In the genomic region with DNA sequence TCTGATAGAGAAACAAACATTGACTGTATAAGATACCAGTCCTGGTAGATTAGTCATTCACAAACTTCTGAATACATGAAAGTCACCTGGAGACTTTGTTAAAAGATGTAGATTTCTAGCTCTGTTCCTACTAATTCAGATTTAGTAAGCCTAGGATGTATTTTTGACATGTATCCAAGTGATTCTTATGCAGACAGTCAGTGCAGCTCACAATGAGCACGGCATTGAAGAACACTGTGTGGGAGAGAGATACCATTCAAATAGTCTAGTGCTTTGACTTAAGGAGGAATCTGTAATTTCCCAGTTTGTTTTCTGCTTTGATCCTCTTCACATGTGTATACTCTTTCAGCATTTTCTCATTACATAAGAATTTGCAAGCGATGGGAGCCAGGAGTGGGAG, we compare ENCODE assay signal across 18 cellular contexts.
A peak's percentile ranks its signal among the peaks of the same experiment; 100 is the strongest.
DNase-seq lines count a peak whose midpoint lies in the region; ATAC-seq and TF ChIP-seq lines count a peak whose summit lies in the region.
"Had no signal": no experiment of that assay in that cellular context is flagged by ENCODE, and none has a peak within 500 bp of the region (broad histone marks: within the 10 kb centered on the region; RNA-seq: fewer than 3 reads in every experiment).

No MANE protein-coding gene starts in this region.

- H2BK12ac ChIP-seq in trophoblast cell (ENCODE audit: low read length): peak overlapping the region; percentile 58

- no peak overlapping the region for H4K91ac ChIP-seq in trophoblast cell (ENCODE audit: low read depth, low read length)

- no peaks in the 10 kb centered on the region for H3K27me3 ChIP-seq in trophoblast cell (ENCODE audit: insufficient read depth, low read length)
- H3K27me3 ChIP-seq: BLaER1 had no signal

- no peak overlapping the region for H4K12ac ChIP-seq in trophoblast cell (ENCODE audit: low read depth, low read length)

- H3K18ac ChIP-seq in trophoblast cell (ENCODE audit: low read length): no peak overlapping the region

- TF ChIP-seq CTCF in type B pancreatic cell (conservative IDR thresholded peaks at IDR 0.05): no peak

- no peaks in the 10 kb centered on the region for H3K36me3 ChIP-seq in trophoblast cell (ENCODE audit: control insufficient read depth in 1 of 2, insufficient read depth in 2 of 2, low read length in 2 of 2)
- H3K36me3 ChIP-seq: BLaER1 had no signal

- H2AFZ ChIP-seq in trophoblast cell (ENCODE audit: insufficient read depth, low read length, poor library complexity): no peak overlapping the region
- H2AFZ ChIP-seq: GM23338 had no signal

- H3K4ac ChIP-seq in trophoblast cell (ENCODE audit: low read depth, low read length): no peak overlapping the region

- H3K4me1 ChIP-seq in trophoblast cell (ENCODE audit: control insufficient read depth in 1 of 2, insufficient read depth in 2 of 2, low read length in 2 of 2): peaks cover 2% of the 10 kb centered on the region in 2 experiments
- H3K4me1 ChIP-seq: BLaER1 had no signal

- no peak overlapping the region for H4K8ac ChIP-seq in trophoblast cell (ENCODE audit: low read depth, low read length)

- no peak overlapping the region for H2BK120ac ChIP-seq in trophoblast cell (ENCODE audit: insufficient read depth, low read length, poor library complexity)

- H3K4me2 ChIP-seq in trophoblast cell (ENCODE audit: low read length): no peak overlapping the region
- H3K4me2 ChIP-seq: BLaER1, GM23338 had no signal

- H3K36me3 Mint-ChIP-seq in type B pancreatic cell: no peaks in the 10 kb centered on the region
- H3K36me3 Mint-ChIP-seq: CD4-positive, CD25-positive, alpha-beta regulatory T cell; CD8-positive, alpha-beta T cell had no signal

- no peak overlapping the region for H3K14ac ChIP-seq in trophoblast cell (ENCODE audit: low read length)

- H2BK5ac ChIP-seq in trophoblast cell (ENCODE audit: low read depth, low read length, poor library complexity): no peak overlapping the region

- peak overlapping the region; percentile 77 for H3K27ac Mint-ChIP-seq in type B pancreatic cell
- H3K27ac Mint-ChIP-seq: B cell; CD4-positive, CD25-positive, alpha-beta regulatory T cell; CD8-positive, alpha-beta T cell; GM23338; H9 had no signal

- DNase-seq in NCI-H226 (peak; percentile 50), dedifferentiated amniotic fluid mesenchymal stem cell (ENCODE audit: extremely low spot score) (peak; percentile 14), trophoblast cell (no peak), type B pancreatic cell (ENCODE audit: extremely low spot score, unreplicated experiment) (no peak), RPMI8226 (no peak)
- DNase-seq: Caco-2; CD4-positive, CD25-positive, alpha-beta regulatory T cell; CD8-positive, alpha-beta T cell; DMS153; DND-41; H9 had no signal

- no peak overlapping the region for H3K4me3 ChIP-seq in trophoblast cell (ENCODE audit: low read depth, low read length)
- H3K4me3 ChIP-seq: BLaER1, GM23338 had no signal

- no peak overlapping the region for H3K4me3 Mint-ChIP-seq in type B pancreatic cell
- H3K4me3 Mint-ChIP-seq: B cell; CD4-positive, CD25-positive, alpha-beta regulatory T cell; CD8-positive, alpha-beta T cell; GM23338; H9 had no signal

- H3K79me1 ChIP-seq in trophoblast cell (ENCODE audit: low read length): no peaks in the 10 kb centered on the region

- H3K9me3 Mint-ChIP-seq in type B pancreatic cell: peaks cover 6% of the 10 kb centered on the region
- H3K9me3 Mint-ChIP-seq: CD8-positive, alpha-beta T cell had no signal

- H3K27me3 Mint-ChIP-seq in type B pancreatic cell: no peaks in the 10 kb centered on the region

- H3K4me1 Mint-ChIP-seq in type B pancreatic cell (ENCODE audit: unreplicated experiment): no peaks in the 10 kb centered on the region
- H3K4me1 Mint-ChIP-seq: B cell; CD4-positive, CD25-positive, alpha-beta regulatory T cell; GM23338 had no signal

- H3K79me2 ChIP-seq in trophoblast cell (ENCODE audit: control insufficient read depth, insufficient read depth, low read length, poor library complexity): no peaks in the 10 kb centered on the region

- no CpG with 5 or more reads among the region's 2 CpGs for WGBS in trophoblast cell (ENCODE audit: extremely low coverage, insufficient coverage, insufficient read length)

- no peak overlapping the region for H3K23ac ChIP-seq in trophoblast cell (ENCODE audit: low read length)

- no peak overlapping the region for H3K27ac ChIP-seq in trophoblast cell (ENCODE audit: low read depth, low read length)
- H3K27ac ChIP-seq: BLaER1, C4-2B had no signal

- H3K9me3 ChIP-seq in trophoblast cell (ENCODE audit: insufficient read depth, low read depth, low read length): no peaks in the 10 kb centered on the region
- H3K9me3 ChIP-seq: BLaER1, Caco-2 had no signal

- H3K9ac ChIP-seq in trophoblast cell (ENCODE audit: low read length): no peak overlapping the region
- H3K9ac ChIP-seq: BLaER1 had no signal

- H2AK5ac ChIP-seq in trophoblast cell (ENCODE audit: low read length): no peak overlapping the region

- ATAC-seq in HG03045 (IDR thresholded peaks at IDR 0.05; ENCODE audit: unreplicated experiment) (no peak), GM18517 (IDR thresholded peaks at IDR 0.05; ENCODE audit: unreplicated experiment) (no peak)
- ATAC-seq: CD8-positive, alpha-beta T cell; GM23338; HCT116 had no signal

Comparison
In these comparisons a context has a peak if more than half of its experiments do, and no peak if none do; other contexts are left out.
1. DNase-seq: peak in NCI-H226 (single experiment) and dedifferentiated amniotic fluid mesenchymal stem cell (single experiment); none in trophoblast cell (0 of 2), type B pancreatic cell (single experiment) and RPMI8226 (single experiment).